ENCODE assay signal across 1 cellular context in genomic region chr2:112277591-112278220, GRCh38.
TF ChIP-seq lines count a peak whose summit lies in the region.

No MANE protein-coding gene starts in this region.

TF ChIP-seq in HEK293T, 16 proteins besides CTCF, POLR2A, EP300 and RAD21 (continued from another document):
- TF ChIP-seq FOXM1 (IDR thresholded peaks at IDR 0.05; ENCODE audit: borderline replicate concordance) (no peak), FOXA1 (IDR thresholded peaks at IDR 0.05) (no peak), CTBP1 (IDR thresholded peaks at IDR 0.05; ENCODE audit: borderline replicate concordance) (no peak), TARDBP (IDR thresholded peaks at IDR 0.05) (no peak), SP1 (IDR thresholded peaks at IDR 0.05) (no peak), PKNOX1 (IDR thresholded peaks at IDR 0.05) (no peak), NFRKB (IDR thresholded peaks at IDR 0.05) (no peak)
